In genomic region chr9:88593537-88594185, GRCh38 we compare ENCODE assay signal across 8 cellular contexts. TPM values are rescaled to one million over a fixed set of nuclear protein-coding genes. Genes with fewer than 3 reads are reported as not detected.
DNase-seq lines count a peak whose midpoint lies in the region; ATAC-seq and TF ChIP-seq lines count a peak whose summit lies in the region.

No MANE protein-coding gene starts in this region.

- H3K4me3 Mint-ChIP-seq in effector memory CD8-positive, alpha-beta T cell, result no peak overlapping the region
- peak overlapping the region in 1 of 10 donors; percentile 1 for H3K4me3 Mint-ChIP-seq in naive thymus-derived CD8-positive, alpha-beta T cell
- H3K4me3 Mint-ChIP-seq in type B pancreatic cell, result no peak overlapping the region

- no peaks in the 10 kb centered on the region for H3K9me3 ChIP-seq in WERI-Rb-1 (ENCODE audit: severe bottlenecking)

- no peaks in the 10 kb centered on the region for H3K79me2 ChIP-seq in KMS-11 (ENCODE audit: insufficient read depth, low read depth)

- H2AFZ ChIP-seq in KMS-11 (ENCODE audit: low read depth), result no peak overlapping the region

- H3K4me1 Mint-ChIP-seq in effector memory CD8-positive, alpha-beta T cell (ENCODE audit: low read depth in 2 of 2), result peaks cover 0 to 7% of the 10 kb centered on the region in 2 donors
- peaks cover 0 to 11% (median under 1%) of the 10 kb centered on the region in 4 donors for H3K4me1 Mint-ChIP-seq in naive thymus-derived CD8-positive, alpha-beta T cell
- no peaks in the 10 kb centered on the region for H3K4me1 Mint-ChIP-seq in type B pancreatic cell (ENCODE audit: unreplicated experiment)

- in situ Hi-C loops in G401 (cut with HindIII; ENCODE audit: low sequenced_read_pairs), result no loop called here

- peak; percentile 77 for TF ChIP-seq CTCF in KMS-11 (conservative IDR thresholded peaks at IDR 0.05; ENCODE audit: low read depth, low read length)
- peak; percentile 41 for TF ChIP-seq CTCF in WERI-Rb-1 (IDR thresholded peaks at IDR 0.05; ENCODE audit: low read depth, low read length)
- TF ChIP-seq CTCF in type B pancreatic cell (conservative IDR thresholded peaks at IDR 0.05), result peak; percentile 83

- H3K9ac ChIP-seq in KMS-11, result no peak overlapping the region

- no peak overlapping the region for H3K4me2 ChIP-seq in KMS-11

- peak; percentile 98 for ATAC-seq in GM21390 (IDR thresholded peaks at IDR 0.05; ENCODE audit: unreplicated experiment)
- ATAC-seq in effector memory CD8-positive, alpha-beta T cell (replicated peaks), result no peak
- ATAC-seq in naive thymus-derived CD8-positive, alpha-beta T cell, result peak; percentile 59 to 73
- no peak for ATAC-seq in HG03039 (IDR thresholded peaks at IDR 0.05; ENCODE audit: unreplicated experiment)

- H3K4me1 ChIP-seq in KMS-11 (ENCODE audit: low read depth, poor library complexity, severe bottlenecking), result no peaks in the 10 kb centered on the region

- peak; percentile 21 for DNase-seq in G401 (ENCODE audit: low spot score)
- peak; percentile 58 for DNase-seq in WERI-Rb-1
- DNase-seq in effector memory CD8-positive, alpha-beta T cell, result peak; percentile 10 to 46 (median 21)
- peak; percentile 20 to 76 (median 58) for DNase-seq in naive thymus-derived CD8-positive, alpha-beta T cell
- DNase-seq in type B pancreatic cell (ENCODE audit: extremely low spot score, unreplicated experiment), result no peak

- H3K4me3 ChIP-seq in KMS-11 (IDR thresholded peaks at IDR 0.05; ENCODE audit: insufficient read depth, low read depth, low read length) (no peak overlapping the region), WERI-Rb-1 (ENCODE audit: low read depth, low read length) (no peak overlapping the region)

- H3K36me3 Mint-ChIP-seq in effector memory CD8-positive, alpha-beta T cell (ENCODE audit: insufficient read depth), result no peaks in the 10 kb centered on the region
- no peaks in the 10 kb centered on the region for H3K36me3 Mint-ChIP-seq in naive thymus-derived CD8-positive, alpha-beta T cell
- no peaks in the 10 kb centered on the region for H3K36me3 Mint-ChIP-seq in type B pancreatic cell

- POLR2A ChIA-PET in naive thymus-derived CD8-positive, alpha-beta T cell (lab: Charles Lee), result no interaction called here

- no peaks in the 10 kb centered on the region for H4K20me1 ChIP-seq in KMS-11 (ENCODE audit: insufficient read depth)

- no peaks in the 10 kb centered on the region for H3K9me3 Mint-ChIP-seq in effector memory CD8-positive, alpha-beta T cell
- no peaks in the 10 kb centered on the region for H3K9me3 Mint-ChIP-seq in naive thymus-derived CD8-positive, alpha-beta T cell
- no peaks in the 10 kb centered on the region for H3K9me3 Mint-ChIP-seq in type B pancreatic cell

- peaks cover 31 to 35% of the 10 kb centered on the region in 2 donors for H3K27me3 Mint-ChIP-seq in effector memory CD8-positive, alpha-beta T cell
- H3K27me3 Mint-ChIP-seq in naive thymus-derived CD8-positive, alpha-beta T cell, result peaks cover 0 to 18% (median 9%) of the 10 kb centered on the region in 5 donors
- peaks cover 3% of the 10 kb centered on the region for H3K27me3 Mint-ChIP-seq in type B pancreatic cell

- no peaks in the 10 kb centered on the region for H3K36me3 ChIP-seq in KMS-11 (ENCODE audit: insufficient read depth)
- no peaks in the 10 kb centered on the region for H3K36me3 ChIP-seq in WERI-Rb-1

- no peak overlapping the region for H3K27ac Mint-ChIP-seq in effector memory CD8-positive, alpha-beta T cell
- peak overlapping the region in 1 of 10 donors; percentile 5 for H3K27ac Mint-ChIP-seq in naive thymus-derived CD8-positive, alpha-beta T cell
- H3K27ac Mint-ChIP-seq in type B pancreatic cell, result no peak overlapping the region

- H3K27ac ChIP-seq in KMS-11, result no peak overlapping the region
- H3K27ac ChIP-seq in WERI-Rb-1, result no peak overlapping the region

- H3K27me3 ChIP-seq in KMS-11 (ENCODE audit: insufficient read depth, low read depth), result no peaks in the 10 kb centered on the region
- H3K27me3 ChIP-seq in WERI-Rb-1 (ENCODE audit: insufficient read depth, low read depth, severe bottlenecking), result no peaks in the 10 kb centered on the region

RNA-seq across cellular contexts. Expression of gene NXNL2, which starts 58.7 kb away (rescaled TPM):
- 0.92 and 3.8 TPM in 2 replicates for total RNA-seq in G401 (2014; rRNA removed; shearing (Covaris generic))
- not detected for total RNA-seq in naive thymus-derived CD8-positive, alpha-beta T cell
- polyA plus RNA-seq in naive thymus-derived CD8-positive, alpha-beta T cell, result not detected
- 0.58 and 1.8 TPM in 2 replicates for total RNA-seq in type B pancreatic cell (ENCODE audit: low replicate concordance)

Comparison
In these comparisons a context has a peak if more than half of its experiments do, and no peak if none do; other contexts are left out.
1. ATAC-seq: peak in GM21390 (single experiment) and naive thymus-derived CD8-positive, alpha-beta T cell (2 of 2); none in effector memory CD8-positive, alpha-beta T cell (single experiment) and HG03039 (single experiment).
2. Peak in every context shown above with its lines, with median percentiles within 50 percentile points of each other: CTCF ChIP-seq.